Comparison of ENCODE assay signal across 23 cellular contexts in the genomic region with DNA sequence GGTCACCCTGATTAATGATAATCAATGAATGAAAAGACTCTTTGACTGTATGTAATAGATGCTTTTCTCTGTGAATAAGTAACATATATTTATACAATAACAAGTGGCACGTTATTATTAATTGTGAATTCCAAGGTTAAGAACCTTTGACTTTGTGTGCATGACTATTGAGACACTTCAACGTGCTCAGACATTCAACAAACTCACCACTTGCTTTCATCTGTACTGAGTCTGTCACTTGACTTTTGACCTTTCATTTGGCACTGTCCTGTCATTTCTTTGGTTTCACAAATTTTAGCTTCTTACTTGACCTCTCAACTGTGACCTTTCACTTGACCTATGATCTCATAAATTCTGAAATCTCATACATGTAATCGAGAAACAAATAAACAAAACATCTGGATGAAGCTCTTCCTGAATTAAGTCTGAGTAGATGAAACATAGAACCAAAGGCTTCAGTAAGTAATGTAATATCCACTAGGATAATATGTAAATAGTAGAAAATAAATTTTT.
"Had no signal": no experiment of that assay in that cellular context is flagged by ENCODE, and none has a peak within 500 bp of the region (broad histone marks: within the 10 kb centered on the region; RNA-seq: fewer than 3 reads in every experiment).

No MANE protein-coding gene starts in this region.

- H3K4me3 ChIP-seq: adrenal gland, Peyer's patch, SJCRH30 had no signal

- DNase-seq: activated CD4-positive, alpha-beta T cell treated with anti-CD3 and anti-CD28 coated beads for 48 hours; activated CD4-positive, alpha-beta T cell treated with anti-CD3 and anti-CD28 coated beads, Interleukin-2, amount 50 U/mL, for 4 hours; activated CD4-positive, CD25-positive, alpha-beta regulatory T cell treated with anti-CD3 and anti-CD28 coated beads, Interleukin-2, amount 50 U/mL, for 72 hours; activated CD8-positive, alpha-beta memory T cell treated with anti-CD3 and anti-CD28 coated beads, Interleukin-2, amount 50 U/mL, for 48 hours; activated CD8-positive, alpha-beta T cell treated with anti-CD3 and anti-CD28 coated beads, Interleukin-2, amount 10 ng/mL, durations not matched to agents 7 days and 5 days; activated naive CD4-positive, alpha-beta T cell treated with anti-CD3 and anti-CD28 coated beads, Interleukin-2, amount 50 U/mL, for 16 hours; activated naive CD8-positive, alpha-beta T cell treated with anti-CD3 and anti-CD28 coated beads, Interleukin-2, amount 10 ng/mL, durations not matched to agents 7 days and 5 days; activated T-cell treated with anti-CD3 and anti-CD28 coated beads, Interleukin-2, amount 50 U/mL, for 1 hour; adrenal gland; anterior cingulate cortex; central memory CD4-positive, alpha-beta T cell; NCI-H1092; NCI-H1417; NCI-H1930; NCI-H345; NCI-H510A; Peyer's patch; Right ventricle myocardium superior; SJCRH30; SK-N-SH; T-helper 1 cell had no signal

- H3K4me2 ChIP-seq: SK-N-SH had no signal

- H3K9me3 ChIP-seq: adrenal gland, Peyer's patch, SJCRH30, SK-N-SH had no signal

- H3K36me3 ChIP-seq: adrenal gland, Peyer's patch, SJCRH30 had no signal

- H3K27ac ChIP-seq: adrenal gland, Peyer's patch, RWPE1, SJCRH30 had no signal

- H3K4me1 ChIP-seq: adrenal gland, Peyer's patch had no signal

- FAIRE-seq: bronchial epithelial cell had no signal

- ATAC-seq: activated CD8-positive, alpha-beta T cell treated with anti-CD3 and anti-CD28 coated beads, Interleukin-2, amount 10 ng/mL, durations not matched to agents 7 days and 5 days had no signal

- H3K27me3 ChIP-seq: Peyer's patch, SJCRH30 had no signal

- H3K9ac ChIP-seq: SK-N-SH had no signal
